ENCODE assay signal across 2 cellular contexts in genomic region chr16:88740727-88741055, GRCh38.
A peak's percentile ranks its signal among the peaks of the same experiment; 100 is the strongest.
TF ChIP-seq lines count a peak whose summit lies in the region.

No MANE protein-coding gene starts in this region.

TF ChIP-seq in HEK293, 187 proteins besides CTCF, POLR2A, EP300 and RAD21:
- no peak for TF ChIP-seq ZNF433 (tag by site-specific recombination; IDR thresholded peaks at IDR 0.05; ENCODE audit: low read depth)
- peak; percentile 25; the same call in 1 of the 2 replicates for TF ChIP-seq EGR2 (tag by site-specific recombination; IDR thresholded peaks at IDR 0.05; ENCODE audit: low read depth)
- 0 out of 2 replicates have a peak, but pooled peaks have one; percentile 6 for TF ChIP-seq ZFHX2 (tag by site-specific recombination; conservative IDR thresholded peaks at IDR 0.05)

TF ChIP-seq in GM12878, 131 proteins besides CTCF, POLR2A, EP300 and RAD21:
- no peak for TF ChIP-seq TCF12 (IDR thresholded peaks at IDR 0.05; ENCODE audit: low read depth, low read length)
